8 cellular contexts compared by ENCODE assay signal in genomic region chr17:43927101-43927935, GRCh38. TPM values are rescaled to one million over a fixed set of nuclear protein-coding genes. Genes with fewer than 3 reads are reported as not detected.
A peak's percentile ranks its signal among the peaks of the same experiment; 100 is the strongest.
DNase-seq lines count a peak whose midpoint lies in the region; ATAC-seq and TF ChIP-seq lines count a peak whose summit lies in the region.
"Had no signal": no experiment of that assay in that cellular context is flagged by ENCODE, and none has a peak within 500 bp of the region (broad histone marks: within the 10 kb centered on the region; RNA-seq: fewer than 3 reads in every experiment).

No MANE protein-coding gene starts in this region.

- peaks cover 0 to 7% of the 10 kb centered on the region in 2 donors for H3K36me3 Mint-ChIP-seq in activated naive CD4-positive, alpha-beta T cell treated with anti-CD3 and anti-CD28 coated beads, Interleukin-2, amount 50 U/mL, for 72 hours

- WGBS in smooth muscle cell (ENCODE audit: low lambda C conversion rate), result 23% methylated on average over 31 of the region's 42 CpGs

- no peaks in the 10 kb centered on the region for H3K36me3 ChIP-seq in MM.1S (replicated peaks; ENCODE audit: insufficient read depth, low read length)
- no peaks in the 10 kb centered on the region for H3K36me3 ChIP-seq in iPS-15b (ENCODE audit: control insufficient read depth, insufficient read depth, low read length)
- H3K36me3 ChIP-seq in smooth muscle cell (ENCODE audit: low read depth), result no peaks in the 10 kb centered on the region

- H3K27me3 ChIP-seq in MM.1S (replicated peaks; ENCODE audit: insufficient read depth, low read length) (peaks cover 28% of the 10 kb centered on the region), iPS-15b (ENCODE audit: control insufficient read depth, insufficient read depth, low read length) (peaks cover 52% of the 10 kb centered on the region), smooth muscle cell (ENCODE audit: low read depth) (peaks cover 68% of the 10 kb centered on the region)

- 0 out of 2 replicates have a peak, but pooled peaks cover 3% of the 10 kb centered on the region for H3K4me1 ChIP-seq in MM.1S (ENCODE audit: low read length)
- no peaks in the 10 kb centered on the region for H3K4me1 ChIP-seq in iPS-15b (ENCODE audit: control insufficient read depth, insufficient read depth, low read length)
- H3K4me1 ChIP-seq in smooth muscle cell (ENCODE audit: low read depth), result no peaks in the 10 kb centered on the region

- no peaks in the 10 kb centered on the region for H3K79me2 ChIP-seq in MM.1S (ENCODE audit: low read length)
- H3K79me2 ChIP-seq in smooth muscle cell (ENCODE audit: low read depth), result no peaks in the 10 kb centered on the region

- H3K9me2 ChIP-seq in MM.1S (replicated peaks; ENCODE audit: insufficient read depth, low read length), result no peaks in the 10 kb centered on the region

- H3K27ac Mint-ChIP-seq in activated naive CD4-positive, alpha-beta T cell treated with anti-CD3 and anti-CD28 coated beads, Interleukin-2, amount 50 U/mL, for 72 hours, result peak overlapping the region; percentile 70 to 77

- H3K27ac ChIP-seq in MM.1S (ENCODE audit: low read length), result no peak overlapping the region
- no peak overlapping the region for H3K27ac ChIP-seq in smooth muscle cell (ENCODE audit: low read depth)

- ATAC-seq in activated naive CD4-positive, alpha-beta T cell treated with anti-CD3 and anti-CD28 coated beads, Interleukin-2, amount 50 U/mL, for 72 hours, result peak in 1 of 2 donors; percentile 51
- ATAC-seq in GM21423 (IDR thresholded peaks at IDR 0.05; ENCODE audit: unreplicated experiment), result no peak

- H3K9me3 Mint-ChIP-seq in activated naive CD4-positive, alpha-beta T cell treated with anti-CD3 and anti-CD28 coated beads, Interleukin-2, amount 50 U/mL, for 72 hours, result no peaks in the 10 kb centered on the region

- H3F3A ChIP-seq in MM.1S (ENCODE audit: insufficient read depth, low read length) (no peaks in the 10 kb centered on the region), smooth muscle cell (ENCODE audit: low read depth) (no peaks in the 10 kb centered on the region)

- no peak for TF ChIP-seq CTCF in MM.1S (IDR thresholded peaks at IDR 0.05; ENCODE audit: low read length)
- TF ChIP-seq CTCF in smooth muscle cell (IDR thresholded peaks at IDR 0.05; ENCODE audit: borderline replicate concordance, insufficient read depth, poor library complexity, severe bottlenecking), result no peak

- DNase-seq in MM.1S (no peak), smooth muscle cell (lab: John Stamatoyannopoulos, UW; ENCODE audit: unreplicated experiment) (no peak), NCI-H128 (lab: John Stamatoyannopoulos, UW; ENCODE audit: unreplicated experiment) (no peak), SW 1271 (lab: John Stamatoyannopoulos, UW) (no peak)
- DNase-seq in activated naive CD4-positive, alpha-beta T cell treated with anti-CD3 and anti-CD28 coated beads, Interleukin-2, amount 50 U/mL, for 72 hours (ENCODE audit: low spot score in 2 of 2), result no peak
- DNase-seq: activated gamma-delta T cell had no signal

- H2AFZ ChIP-seq in MM.1S (ENCODE audit: low read length) (no peak overlapping the region), smooth muscle cell (ENCODE audit: low read depth) (no peak overlapping the region)

- H4K20me1 ChIP-seq in MM.1S (ENCODE audit: insufficient read depth, low read length) (no peaks in the 10 kb centered on the region), smooth muscle cell (ENCODE audit: low read depth) (no peaks in the 10 kb centered on the region)

- H3K9me3 ChIP-seq in MM.1S (replicated peaks; ENCODE audit: insufficient read depth, low read length), result no peaks in the 10 kb centered on the region
- H3K9me3 ChIP-seq in iPS-15b (ENCODE audit: control insufficient read depth, insufficient read depth, low read length), result no peaks in the 10 kb centered on the region
- H3K9me3 ChIP-seq in smooth muscle cell (replicated peaks; ENCODE audit: low read depth), result no peaks in the 10 kb centered on the region

- H3K9ac ChIP-seq in MM.1S (ENCODE audit: low read length), result no peak overlapping the region
- H3K9ac ChIP-seq in iPS-15b (ENCODE audit: low read depth, low read length), result no peak overlapping the region
- H3K9ac ChIP-seq in smooth muscle cell (ENCODE audit: low read depth), result no peak overlapping the region

- H3K4me3 ChIP-seq in MM.1S (ENCODE audit: low read length) (no peak overlapping the region), iPS-15b (ENCODE audit: low read depth, low read length) (peak overlapping the region; percentile 65), smooth muscle cell (peak overlapping the region; percentile 35)

- peak overlapping the region; percentile 21; the same call in 1 of the 2 replicates for H3K4me2 ChIP-seq in MM.1S (ENCODE audit: low read depth, low read length)
- peak overlapping the region; percentile 84 for H3K4me2 ChIP-seq in smooth muscle cell

RNA-seq across cellular contexts. Expression of gene PPY, which starts 15.0 kb away (rescaled TPM):
- total RNA-seq in activated naive CD4-positive, alpha-beta T cell treated with anti-CD3 and anti-CD28 coated beads, Interleukin-2, amount 50 U/mL, for 72 hours, result not detected
- total RNA-seq in smooth muscle cell, result not detected in 2 replicates
- not detected in 2 replicates for polyA plus RNA-seq in smooth muscle cell

RNA-seq across cellular contexts. Expression of gene MPP2, which starts 20.0 kb away (rescaled TPM):
- 1 to 10 TPM; 4.6 to 6.0 TPM for total RNA-seq in activated naive CD4-positive, alpha-beta T cell treated with anti-CD3 and anti-CD28 coated beads, Interleukin-2, amount 50 U/mL, for 72 hours
- total RNA-seq in smooth muscle cell, result 19.4 and 24.4 TPM in 2 replicates
- polyA plus RNA-seq in smooth muscle cell, result 11.5 and 15.4 TPM in 2 replicates

RNA-seq across cellular contexts. Expression of gene PYY, which starts 26.4 kb away (rescaled TPM):
- total RNA-seq in activated naive CD4-positive, alpha-beta T cell treated with anti-CD3 and anti-CD28 coated beads, Interleukin-2, amount 50 U/mL, for 72 hours, result not detected
- total RNA-seq in smooth muscle cell, result not detected in 2 replicates
- 0.33 TPM in 1 of 2 replicates, not detected in the other for polyA plus RNA-seq in smooth muscle cell
